Comparison of ENCODE assay signal across 21 cellular contexts in genomic region chr10:28930520-28931495, GRCh38.
DNase-seq lines count a peak whose midpoint lies in the region; ATAC-seq, FAIRE-seq and TF ChIP-seq lines count a peak whose summit lies in the region.
"Had no signal": no experiment of that assay in that cellular context is flagged by ENCODE, and none has a peak within 500 bp of the region (broad histone marks: within the 10 kb centered on the region; RNA-seq: fewer than 3 reads in every experiment).

No MANE protein-coding gene starts in this region.

- no peak for TF ChIP-seq POLR2A in K562 (conservative IDR thresholded peaks at IDR 0.05)
- TF ChIP-seq POLR2A in breast epithelium (IDR thresholded peaks at IDR 0.05): no peak

- no peak overlapping the region for H3K27ac ChIP-seq in K562 (ENCODE audit: extremely low read depth, low read depth, low read length)
- H3K27ac ChIP-seq in lung (ENCODE audit: low read depth in 1 of 2, low read length in 1 of 2): no peak overlapping the region
- H3K27ac ChIP-seq in breast epithelium: no peak overlapping the region
- H3K27ac ChIP-seq: GM23248, KMS-11 had no signal

- DNase-seq in Ammon's horn (ENCODE audit: low spot score) (peak; percentile 29), K562 (ENCODE audit: extremely low read depth in 1 of 4, low spot score in 3 of 4) (no peak), left ventricle myocardium superior (no peak), lung (ENCODE audit: low spot score) (peak; percentile 64), breast epithelium (ENCODE audit: low spot score in 2 of 2) (no peak), iPS-NIHi7 (ENCODE audit: extremely low spot score) (no peak)
- DNase-seq: CD4-positive, alpha-beta T cell; DMS153; GF-D8; GM23248; NCI-H1417; NCI-H1930; NCI-H345; NCI-H524 treated with DMSO at 0.1 percent for 48 hours; PC-3; RPMI8226 had no signal

- no peaks in the 10 kb centered on the region for H3K4me1 ChIP-seq in K562 (replicated peaks in 1 of 2; ENCODE audit: control insufficient read depth in 2 of 2, insufficient read depth in 2 of 2, low read length in 2 of 2)
- no peaks in the 10 kb centered on the region for H3K4me1 ChIP-seq in lung (ENCODE audit: control insufficient read depth in 2 of 2, insufficient read depth in 2 of 2, low read length in 2 of 2)
- no peaks in the 10 kb centered on the region for H3K4me1 ChIP-seq in breast epithelium

- TF ChIP-seq EP300 in K562 (IDR thresholded peaks at IDR 0.05; ENCODE audit: low read length): no peak

- H3K36me3 ChIP-seq in K562 (ENCODE audit: control insufficient read depth, insufficient read depth, low read length) (no peaks in the 10 kb centered on the region), lung (ENCODE audit: control insufficient read depth in 2 of 2, insufficient read depth in 2 of 2, low read length in 2 of 2) (no peaks in the 10 kb centered on the region), breast epithelium (no peaks in the 10 kb centered on the region)

- ATAC-seq in K562 (no peak), left ventricle myocardium superior (peak; percentile 67), lung (ENCODE audit: insufficient read depth, low FRiP score) (peak; percentile 66), HG02759 (IDR thresholded peaks at IDR 0.05; ENCODE audit: unreplicated experiment) (no peak), HG02623 (IDR thresholded peaks at IDR 0.05; ENCODE audit: unreplicated experiment) (no peak)
- ATAC-seq: HCT116, PC-3 had no signal

- H2AFZ ChIP-seq in K562 (ENCODE audit: low read depth, low read length): 0 out of 2 replicates have a peak overlapping the region, but pooled peaks have one; percentile 44
- H2AFZ ChIP-seq: GM23248 had no signal

- FAIRE-seq in K562 (lab: Jason Lieb, UNC): no peak
- FAIRE-seq: A204.1 had no signal

- H3K9me1 ChIP-seq in K562 (ENCODE audit: control insufficient read depth, insufficient read depth, low read length): no peaks in the 10 kb centered on the region

- TF ChIP-seq CTCF in K562 (IDR thresholded peaks at IDR 0.05 in 2 of 3, conservative IDR thresholded peaks at IDR 0.05 in 1 of 3; ENCODE audit: insufficient read depth in 2 of 3, low read depth in 1 of 3, low read length in 3 of 3) (no peak), lung (IDR thresholded peaks at IDR 0.05; ENCODE audit: control extremely low read depth, extremely low read depth) (no peak), breast epithelium (IDR thresholded peaks at IDR 0.05) (no peak)

- no TSS peak for BruUV-seq in K562 (replicated peaks; lab: Mats Ljungman, UMichigan)

- no peak overlapping the region for H3K4me2 ChIP-seq in K562 (ENCODE audit: insufficient read depth, low read length)
- H3K4me2 ChIP-seq: KMS-11 had no signal

- no peaks in the 10 kb centered on the region for H4K20me1 ChIP-seq in K562 (replicated peaks; ENCODE audit: control insufficient read depth, insufficient read depth, low read length)

- H3K9ac ChIP-seq in K562 (ENCODE audit: insufficient read depth in 1 of 2, low read depth in 2 of 2, low read length in 2 of 2): no peak overlapping the region
- H3K9ac ChIP-seq: GM23248, KMS-11 had no signal

- in situ Hi-C loops in K562 (cut with MboI): no loop called here

- POLR2A ChIA-PET in K562 (lab: Yijun Ruan, JAX): no interaction called here

- 33% methylated on average over 5 of the region's 5 CpGs for WGBS in K562 (ENCODE audit: insufficient coverage, low coverage, missing lambda C conversion rate)
- 50 to 57% methylated on average over 5 of the region's 5 CpGs for WGBS in lung, 2 donors

- H3K27me3 ChIP-seq in K562 (ENCODE audit: control insufficient read depth in 2 of 2, insufficient read depth in 2 of 2, low read length in 2 of 2) (no peaks in the 10 kb centered on the region), lung (ENCODE audit: control insufficient read depth, insufficient read depth) (no peaks in the 10 kb centered on the region), breast epithelium (no peaks in the 10 kb centered on the region)

- intact Hi-C loops in K562 (cut with micrococcal nuclease): no loop called here
- intact Hi-C loops in left ventricle myocardium superior (cut with micrococcal nuclease): no loop called here
- intact Hi-C loops in breast epithelium (cut with DNase I; ENCODE audit: low total_unique reads): no loop called here

- H3K4me3 ChIP-seq in K562 (no peak overlapping the region), lung (no peak overlapping the region), breast epithelium (no peak overlapping the region)
- H3K4me3 ChIP-seq: GM23248 had no signal

- H3K9me3 ChIP-seq in K562 (replicated peaks; ENCODE audit: control insufficient read depth, insufficient read depth, low read depth, low read length): no peaks in the 10 kb centered on the region
- H3K9me3 ChIP-seq in lung (ENCODE audit: control insufficient read depth in 2 of 2, insufficient read depth in 1 of 2, low read length in 1 of 2): peaks cover 0 to 3% of the 10 kb centered on the region in 2 donors
- no peaks in the 10 kb centered on the region for H3K9me3 ChIP-seq in breast epithelium

- TF ChIP-seq RAD21 in K562 (CRISPR knock-in tag; conservative IDR thresholded peaks at IDR 0.05 in 1 of 2, IDR thresholded peaks at IDR 0.05 in 1 of 2): no peak

- no peaks in the 10 kb centered on the region for H3K79me2 ChIP-seq in K562 (ENCODE audit: control insufficient read depth, insufficient read depth, low read length)

- CTCF ChIA-PET in K562 (lab: Yijun Ruan, JAX; ENCODE audit: low intra/inter-chr PET ratio): no interaction called here

TF ChIP-seq in K562, 482 proteins besides CTCF, POLR2A, EP300 and RAD21:
- TF ChIP-seq TAF15 (IDR thresholded peaks at IDR 0.05; ENCODE audit: low read depth, low read length) (no peak), ZNF3 (CRISPR knock-in tag; IDR thresholded peaks at IDR 0.05) (no peak), ZNF77 (CRISPR knock-in tag; IDR thresholded peaks at IDR 0.05) (no peak), HCFC1 (IDR thresholded peaks at IDR 0.05; ENCODE audit: low read depth, low read length) (no peak), ILK (tag; IDR thresholded peaks at IDR 0.05; ENCODE audit: borderline replicate concordance, low read depth) (no peak), TCFL5 (CRISPR knock-in tag; conservative IDR thresholded peaks at IDR 0.05) (no peak), ZC3H4 (CRISPR knock-in tag; IDR thresholded peaks at IDR 0.05; ENCODE audit: borderline replicate concordance) (no peak), KDM5B (IDR thresholded peaks at IDR 0.05; ENCODE audit: insufficient replicate concordance, low read depth, low read length) (no peak)

Comparison
In these comparisons a context has a peak if more than half of its experiments do, and no peak if none do; other contexts are left out.
1. DNase-seq: peak in Ammon's horn (single experiment) and lung (single experiment); none in K562 (0 of 4), left ventricle myocardium superior (single experiment), breast epithelium (0 of 2) and iPS-NIHi7 (single experiment).
2. ATAC-seq: peak in left ventricle myocardium superior (single experiment) and lung (single experiment); none in K562 (single experiment), HG02759 (single experiment) and HG02623 (single experiment).